14 cellular contexts compared by ENCODE assay signal in the genomic region with DNA sequence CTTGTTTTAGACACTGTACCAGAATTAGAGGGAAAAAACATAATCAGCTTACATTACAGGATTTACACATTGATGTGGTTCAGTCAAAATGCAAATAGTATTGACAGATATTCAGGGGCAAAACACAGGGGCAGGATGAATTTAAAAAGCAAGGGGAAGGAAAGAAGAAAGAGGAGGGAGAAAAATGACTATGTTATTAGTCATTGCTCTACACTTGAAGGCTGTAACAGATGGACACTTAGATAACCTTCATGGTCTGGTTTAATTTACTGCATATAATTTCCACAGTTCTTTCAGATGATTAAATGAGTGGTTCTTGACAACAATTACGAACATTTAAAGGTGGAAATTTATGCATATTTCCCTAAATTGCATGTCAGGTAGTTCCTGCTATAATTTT. TPM values are rescaled to one million over a fixed set of nuclear protein-coding genes. Genes with fewer than 3 reads are reported as not detected.
DNase-seq lines count a peak whose midpoint lies in the region; ATAC-seq and TF ChIP-seq lines count a peak whose summit lies in the region.
"Had no signal": no experiment of that assay in that cellular context is flagged by ENCODE, and none has a peak within 500 bp of the region (broad histone marks: within the 10 kb centered on the region; RNA-seq: fewer than 3 reads in every experiment).

No MANE protein-coding gene starts in this region.

- no peak overlapping the region for H3K4me2 ChIP-seq in GM23248 (ENCODE audit: unreplicated experiment)
- H3K4me2 ChIP-seq in SK-N-SH: peak overlapping the region; percentile 23; the same call in 1 of the 2 replicates

- TF ChIP-seq EP300 in SK-N-SH (IDR thresholded peaks at IDR 0.05; ENCODE audit: borderline replicate concordance in 1 of 2, low read depth in 1 of 2, low read length in 1 of 2): peak in 1 of 2 experiments; percentile 60; a peak in 1 of 4 replicates

- POLR2A ChIA-PET in SK-N-SH (lab: Yijun Ruan, JAX): no interaction called here

- no peak for TF ChIP-seq RAD21 in SK-N-SH (IDR thresholded peaks at IDR 0.05; ENCODE audit: low read length)

- CTCF ChIA-PET in SK-N-SH (lab: Yijun Ruan, JAX): interaction anchor here (0.6 to 3.2 kb wide), 4 partner anchors 17 to 1522 kb away, joined by 3 to 22 read pairs (median 6); no protein-coding TSS in a partner anchor

- no peaks in the 10 kb centered on the region for H3K9me3 Mint-ChIP-seq in effector memory CD8-positive, alpha-beta T cell
- H3K9me3 Mint-ChIP-seq: immature natural killer cell, neural crest cell had no signal

- TF ChIP-seq CTCF in SK-N-SH (IDR thresholded peaks at IDR 0.05) (no peak), fibroblast of the aortic adventitia (IDR thresholded peaks at IDR 0.05; ENCODE audit: insufficient read depth, low read length) (no peak)

- H3K79me2 ChIP-seq in GM23248 (ENCODE audit: insufficient read depth) (peaks cover 46% of the 10 kb centered on the region), SK-N-SH (ENCODE audit: insufficient read depth) (peaks cover 53% of the 10 kb centered on the region; the same call in 1 of the 2 replicates)

- no peak for ATAC-seq in effector memory CD8-positive, alpha-beta T cell (replicated peaks)
- no peak for ATAC-seq in HG03175 (IDR thresholded peaks at IDR 0.05; ENCODE audit: unreplicated experiment)

- H3K9ac ChIP-seq in GM23248: no peak overlapping the region
- H3K9ac ChIP-seq in SK-N-SH: peak overlapping the region; percentile 4; the same call in 1 of the 2 replicates

- DNase-seq in ACHN (peak; percentile 49), GM23248 (peak; percentile 44), SK-N-SH (no peak), fibroblast of the aortic adventitia (ENCODE audit: low read depth) (peak; percentile 25), NCI-H1417 treated with DMSO at 0.1 percent for 48 hours (lab: John Stamatoyannopoulos, UW) (no peak), posterior vena cava (ENCODE audit: low spot score) (no peak)
- no peak for DNase-seq in effector memory CD8-positive, alpha-beta T cell
- DNase-seq: activated CD4-positive, CD25-positive, alpha-beta regulatory T cell treated with anti-CD3 and anti-CD28 coated beads, Interleukin-2, amount 50 U/mL, for 72 hours; amniotic stem cell; immature natural killer cell; NCI-H1092; stimulated activated CD4-positive, alpha-beta T cell treated with anti-CD3 and anti-CD28 coated beads, Interleukin-1b, Interleukin-23, amount 100 ng/mL, for 48 hours had no signal

- peaks cover 7% of the 10 kb centered on the region; the same call in 1 of the 2 replicates for H3K4me1 ChIP-seq in GM23248 (ENCODE audit: insufficient read depth)
- peaks cover 0 to 9% of the 10 kb centered on the region in 2 experiments for H3K4me1 ChIP-seq in SK-N-SH (ENCODE audit: control insufficient read depth in 1 of 2, insufficient read depth in 2 of 2, low read depth in 1 of 2, low read length in 1 of 2)

- H3K27ac ChIP-seq in GM23248 (no peak overlapping the region), SK-N-SH (ENCODE audit: low read depth in 2 of 2, low read length in 1 of 2) (peak overlapping the region; percentile 29 to 63; a peak in 3 of 4 replicates)

- H3K4me1 Mint-ChIP-seq in effector memory CD8-positive, alpha-beta T cell (ENCODE audit: low read depth in 2 of 2): no peaks in the 10 kb centered on the region
- H3K4me1 Mint-ChIP-seq: immature natural killer cell had no signal

- H3K9me3 ChIP-seq in GM23248 (ENCODE audit: low read depth) (no peaks in the 10 kb centered on the region), SK-N-SH (no peaks in the 10 kb centered on the region)

- peaks cover 7% of the 10 kb centered on the region for H3K36me3 Mint-ChIP-seq in effector memory CD8-positive, alpha-beta T cell (ENCODE audit: insufficient read depth)

- H3K27me3 ChIP-seq in GM23248 (replicated peaks; ENCODE audit: insufficient read depth) (no peaks in the 10 kb centered on the region), SK-N-SH (ENCODE audit: insufficient read depth) (no peaks in the 10 kb centered on the region)

- H3K9me2 ChIP-seq in GM23248 (ENCODE audit: insufficient read depth) (no peaks in the 10 kb centered on the region), SK-N-SH (no peaks in the 10 kb centered on the region)

- H2AFZ ChIP-seq in GM23248 (no peak overlapping the region), SK-N-SH (ENCODE audit: low read depth) (0 out of 2 replicates have a peak overlapping the region, but pooled peaks have one; percentile 23)

- in situ Hi-C loops in ACHN (cut with HindIII; ENCODE audit: low pct_ligation_motif_present, low pct_unique_long_range_greater_than_20kb, low sequenced_read_pairs): no loop called here
- in situ Hi-C loops in GM23248 (cut with MboI): no loop called here

- no peak overlapping the region for H3K4me3 ChIP-seq in GM23248
- no peak overlapping the region for H3K4me3 ChIP-seq in SK-N-SH (ENCODE audit: low read depth in 2 of 2, low read length in 1 of 2)
- no peak overlapping the region for H3K4me3 ChIP-seq in fibroblast of the aortic adventitia (ENCODE audit: low read depth, low read length)

- intact Hi-C loops in posterior vena cava (cut with DNase I): no loop called here

- no peaks in the 10 kb centered on the region for H3K27me3 Mint-ChIP-seq in effector memory CD8-positive, alpha-beta T cell

- 60 to 66% methylated on average over 1 of the region's 1 CpG for WGBS in GM23248 (ENCODE audit: low coverage in 1 of 2, low lambda C conversion rate in 2 of 2, missing lambda C conversion rate in 2 of 2), 2 experiments
- 17% methylated on average over 1 of the region's 1 CpG for WGBS in SK-N-SH (ENCODE audit: low lambda C conversion rate)

- H4K20me1 ChIP-seq in GM23248 (ENCODE audit: insufficient read depth): no peaks in the 10 kb centered on the region
- no peaks in the 10 kb centered on the region for H4K20me1 ChIP-seq in SK-N-SH (ENCODE audit: insufficient read depth)

- no peak overlapping the region for H3K4me3 Mint-ChIP-seq in effector memory CD8-positive, alpha-beta T cell
- H3K4me3 Mint-ChIP-seq: immature natural killer cell, neural crest cell had no signal

- no peak overlapping the region for H3K27ac Mint-ChIP-seq in effector memory CD8-positive, alpha-beta T cell
- H3K27ac Mint-ChIP-seq: immature natural killer cell had no signal

- H3F3A ChIP-seq in GM23248 (ENCODE audit: insufficient read depth) (no peaks in the 10 kb centered on the region), SK-N-SH (replicated peaks; ENCODE audit: insufficient read depth) (peaks cover 31% of the 10 kb centered on the region)

- H3K36me3 ChIP-seq in GM23248 (ENCODE audit: low read depth): no peaks in the 10 kb centered on the region
- no peaks in the 10 kb centered on the region for H3K36me3 ChIP-seq in SK-N-SH (replicated peaks in 1 of 2; ENCODE audit: control insufficient read depth in 1 of 2, insufficient read depth in 2 of 2, low read length in 1 of 2)

TF ChIP-seq in SK-N-SH, 30 proteins besides CTCF, POLR2A, EP300 and RAD21 (continues in another document):
- TF ChIP-seq POLR2AphosphoS5 (IDR thresholded peaks at IDR 0.05; ENCODE audit: low read depth, low read length) (peak; percentile 34; the same call in 1 of the 2 replicates), FOSL2 (IDR thresholded peaks at IDR 0.05; ENCODE audit: borderline replicate concordance, low read depth) (peak; percentile 74), YY1 (IDR thresholded peaks at IDR 0.05; ENCODE audit: low read depth) (no peak), TAF1 (IDR thresholded peaks at IDR 0.05; ENCODE audit: borderline replicate concordance, low read depth, low read length) (no peak), RXRA (IDR thresholded peaks at IDR 0.05; ENCODE audit: borderline replicate concordance, low read depth) (peak; percentile 69; the same call in 1 of the 2 replicates), SMC3 (IDR thresholded peaks at IDR 0.05; ENCODE audit: low read depth, low read length) (no peak), JUND (IDR thresholded peaks at IDR 0.05) (peak; percentile 89), ELF1 (IDR thresholded peaks at IDR 0.05) (no peak), TCF12 (IDR thresholded peaks at IDR 0.05) (peak; percentile 75; the same call in 1 of the 2 replicates), MAX (IDR thresholded peaks at IDR 0.05; ENCODE audit: low read depth) (no peak), GATA2 (CRISPR knock-in tag; IDR thresholded peaks at IDR 0.05) (no peak)
- TF ChIP-seq, protein P1, sequence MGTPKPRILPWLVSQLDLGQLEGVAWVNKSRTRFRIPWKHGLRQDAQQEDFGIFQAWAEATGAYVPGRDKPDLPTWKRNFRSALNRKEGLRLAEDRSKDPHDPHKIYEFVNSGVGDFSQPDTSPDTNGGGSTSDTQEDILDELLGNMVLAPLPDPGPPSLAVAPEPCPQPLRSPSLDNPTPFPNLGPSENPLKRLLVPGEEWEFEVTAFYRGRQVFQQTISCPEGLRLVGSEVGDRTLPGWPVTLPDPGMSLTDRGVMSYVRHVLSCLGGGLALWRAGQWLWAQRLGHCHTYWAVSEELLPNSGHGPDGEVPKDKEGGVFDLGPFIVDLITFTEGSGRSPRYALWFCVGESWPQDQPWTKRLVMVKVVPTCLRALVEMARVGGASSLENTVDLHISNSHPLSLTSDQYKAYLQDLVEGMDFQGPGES (IDR thresholded peaks at IDR 0.05; ENCODE audit: low read depth, low read length): no peak
- TF ChIP-seq, protein P2, sequence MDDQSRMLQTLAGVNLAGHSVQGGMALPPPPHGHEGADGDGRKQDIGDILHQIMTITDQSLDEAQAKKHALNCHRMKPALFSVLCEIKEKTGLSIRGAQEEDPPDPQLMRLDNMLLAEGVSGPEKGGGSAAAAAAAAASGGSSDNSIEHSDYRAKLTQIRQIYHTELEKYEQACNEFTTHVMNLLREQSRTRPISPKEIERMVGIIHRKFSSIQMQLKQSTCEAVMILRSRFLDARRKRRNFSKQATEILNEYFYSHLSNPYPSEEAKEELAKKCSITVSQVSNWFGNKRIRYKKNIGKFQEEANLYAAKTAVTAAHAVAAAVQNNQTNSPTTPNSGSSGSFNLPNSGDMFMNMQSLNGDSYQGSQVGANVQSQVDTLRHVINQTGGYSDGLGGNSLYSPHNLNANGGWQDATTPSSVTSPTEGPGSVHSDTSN (IDR thresholded peaks at IDR 0.05): peak; percentile 81

RNA-seq across cellular contexts. Expression of gene CMSS1, which starts 7.6 kb away (rescaled TPM):
- 9.0 and 17.2 TPM in 2 replicates for total RNA-seq in GM23248 (2014; rRNA removed; shearing (Covaris generic))
- polyA plus RNA-seq in GM23248 (2016; fragmentation: Nextera tagmentation; extraction: Ambion mirVana): 26.6 and 26.7 TPM in 2 replicates
- 9.1 and 9.2 TPM in 2 replicates for polyA plus RNA-seq in SK-N-SH (2012; rRNA removed)
- 14.6 and 20.5 TPM in 2 replicates for polyA plus RNA-seq in SK-N-SH (2012; cell fraction: cytosol; rRNA removed)
- 1.9 and 5.4 TPM in 2 replicates for polyA plus RNA-seq in SK-N-SH (2012; cell fraction: nucleus; rRNA removed)
- total RNA-seq in fibroblast of the aortic adventitia (ENCODE audit: low replicate concordance): 20.1 and 27.8 TPM in 2 replicates
- 10 to 100 TPM; 18.5 to 27.6 TPM for total RNA-seq in posterior vena cava

Comparison
In these comparisons a context has a peak if more than half of its experiments do, and no peak if none do; other contexts are left out.
1. DNase-seq: peak in ACHN (single experiment), GM23248 (single experiment) and fibroblast of the aortic adventitia (single experiment); none in SK-N-SH (single experiment), effector memory CD8-positive, alpha-beta T cell (0 of 3), NCI-H1417 treated with DMSO at 0.1 percent for 48 hours (single experiment) and posterior vena cava (single experiment).